Comparison of ENCODE assay signal across 33 cellular contexts in the genomic region with DNA sequence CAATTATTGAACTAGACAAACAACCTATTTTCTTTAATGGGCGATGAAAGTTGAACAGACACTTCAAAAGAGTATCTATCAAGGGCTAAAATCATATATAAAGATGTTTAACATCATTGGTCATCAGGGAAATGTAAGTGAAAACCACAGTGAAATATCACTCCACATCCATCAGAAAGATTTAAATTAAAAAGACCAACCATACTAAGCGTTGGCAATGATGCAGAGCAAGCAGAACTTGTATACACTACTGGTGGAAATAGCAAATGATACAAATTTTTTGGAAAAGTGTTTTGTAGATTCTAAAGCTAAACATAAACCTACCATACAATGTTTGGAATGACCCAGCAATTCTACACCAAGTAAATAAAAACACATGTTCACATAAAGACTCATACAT.
DNase-seq lines count a peak whose midpoint lies in the region; ATAC-seq, FAIRE-seq and TF ChIP-seq lines count a peak whose summit lies in the region.
"Had no signal": no experiment of that assay in that cellular context is flagged by ENCODE, and none has a peak within 500 bp of the region (broad histone marks: within the 10 kb centered on the region; RNA-seq: fewer than 3 reads in every experiment).

No MANE protein-coding gene starts in this region.

- POLR2A ChIA-PET in HEK293 (lab: Yijun Ruan, JAX): no interaction called here
- POLR2A ChIA-PET in GM12878 (lab: Charles Lee): no interaction called here
- POLR2A ChIA-PET in K562 (lab: Yijun Ruan, JAX): no interaction called here

- TF ChIP-seq POLR2A in GM12878 (IDR thresholded peaks at IDR 0.05; ENCODE audit: low read depth, low read length) (no peak), K562 (conservative IDR thresholded peaks at IDR 0.05) (no peak)

- no peaks in the 10 kb centered on the region for H3K9me1 ChIP-seq in K562 (ENCODE audit: control insufficient read depth, insufficient read depth, low read length)

- in situ Hi-C loops in GM12878 (cut with MboI): no loop called here
- in situ Hi-C loops in K562 (cut with MboI): no loop called here

- no peaks in the 10 kb centered on the region for H3K79me2 ChIP-seq in GM12878 (ENCODE audit: control insufficient read depth, insufficient read depth, low read length)
- H3K79me2 ChIP-seq in K562 (ENCODE audit: control insufficient read depth, insufficient read depth, low read length): no peaks in the 10 kb centered on the region

- H3K36me3 ChIP-seq in HEK293 (ENCODE audit: control insufficient read depth in 2 of 2, insufficient read depth in 1 of 2, low read length in 2 of 2) (no peaks in the 10 kb centered on the region), GM12878 (ENCODE audit: control insufficient read depth in 2 of 2, insufficient read depth in 2 of 2, low read length in 1 of 2) (no peaks in the 10 kb centered on the region), K562 (ENCODE audit: control insufficient read depth, insufficient read depth, low read length) (no peaks in the 10 kb centered on the region), right atrium auricular region (no peaks in the 10 kb centered on the region)
- H3K36me3 ChIP-seq: BE2C; BLaER1; BLaER1 treated with 17β-estradiol and CSF1 and Interleukin-3, amounts not matched to agents 10 nM and 100 nM had no signal

- ATAC-seq in GM12878 (no peak), K562 (no peak)
- ATAC-seq: A549; CD8-positive, alpha-beta T cell had no signal

- SMC1A ChIA-PET in GM12878 (lab: Charles Lee; ENCODE audit: uncharacterized antibody, unreplicated experiment): no interaction called here

- RAD21 ChIA-PET in GM12878 (lab: Charles Lee; ENCODE audit: unreplicated experiment): no interaction called here

- H3K27me3 ChIP-seq in GM12878 (replicated peaks in 1 of 2; ENCODE audit: control insufficient read depth in 2 of 2, insufficient read depth in 2 of 2, low read length in 1 of 2) (no peaks in the 10 kb centered on the region; a peak in 1 of 4 replicates), K562 (ENCODE audit: control insufficient read depth in 2 of 2, insufficient read depth in 2 of 2, low read length in 2 of 2) (no peaks in the 10 kb centered on the region), right atrium auricular region (no peaks in the 10 kb centered on the region)
- H3K27me3 ChIP-seq: BLaER1; BLaER1 treated with 17β-estradiol and CSF1 and Interleukin-3, amounts not matched to agents 10 nM and 100 nM had no signal

- CTCF ChIA-PET in HEK293 (lab: Yijun Ruan, JAX): interaction anchor here (0.6 kb wide), 1 partner anchor 55 kb away, joined by 4 read pairs; no protein-coding TSS in a partner anchor
- CTCF ChIA-PET in GM12878 (lab: Yijun Ruan, JAX): no interaction called here
- CTCF ChIA-PET in K562 (lab: Yijun Ruan, JAX; ENCODE audit: low intra/inter-chr PET ratio): no interaction called here

- FAIRE-seq in GM12878 (lab: Jason Lieb, UNC) (peak; percentile 23), K562 (lab: Jason Lieb, UNC) (no peak)
- FAIRE-seq: A204.1, A549, D721Med had no signal

- TF ChIP-seq EP300 in GM12878 (IDR thresholded peaks at IDR 0.05; ENCODE audit: borderline replicate concordance in 1 of 2, control insufficient read depth in 1 of 2, low read depth in 2 of 2, low read length in 2 of 2) (no peak), K562 (IDR thresholded peaks at IDR 0.05; ENCODE audit: low read length) (no peak)

- TF ChIP-seq CTCF in HEK293 (tag by site-specific recombination; IDR thresholded peaks at IDR 0.05) (no peak), GM12878 (IDR thresholded peaks at IDR 0.05 in 2 of 3, conservative IDR thresholded peaks at IDR 0.05 in 1 of 3; ENCODE audit: control insufficient read depth in 2 of 3, extremely low read depth in 1 of 3, insufficient read depth in 1 of 3, low read depth in 3 of 3, low read length in 3 of 3) (no peak), K562 (IDR thresholded peaks at IDR 0.05 in 2 of 3, conservative IDR thresholded peaks at IDR 0.05 in 1 of 3; ENCODE audit: insufficient read depth in 2 of 3, low read depth in 1 of 3, low read length in 3 of 3) (no peak), right atrium auricular region (IDR thresholded peaks at IDR 0.05) (no peak)

- H3K4me1 ChIP-seq in HEK293 (ENCODE audit: control insufficient read depth, insufficient read depth, low read length): no peaks in the 10 kb centered on the region
- no peaks in the 10 kb centered on the region for H3K4me1 ChIP-seq in GM12878 (ENCODE audit: control insufficient read depth, insufficient read depth, low read length)
- H3K4me1 ChIP-seq in K562 (replicated peaks in 1 of 2; ENCODE audit: control insufficient read depth in 2 of 2, insufficient read depth in 2 of 2, low read length in 2 of 2): peaks cover 7 to 32% of the 10 kb centered on the region in 2 experiments; a peak in 4 of 5 replicates
- H3K4me1 ChIP-seq in right atrium auricular region: peaks cover 0 to 25% of the 10 kb centered on the region in 2 donors
- H3K4me1 ChIP-seq: A549, BE2C, BLaER1, Caco-2 had no signal

- TF ChIP-seq RAD21 in GM12878 (IDR thresholded peaks at IDR 0.05; ENCODE audit: insufficient read depth, low read depth, low read length) (no peak), K562 (CRISPR knock-in tag; conservative IDR thresholded peaks at IDR 0.05 in 1 of 2, IDR thresholded peaks at IDR 0.05 in 1 of 2) (no peak)

- H3K27ac ChIP-seq in HEK293 (ENCODE audit: extremely low read depth, low read depth, low read length): no peak overlapping the region
- H3K27ac ChIP-seq in GM12878 (ENCODE audit: control insufficient read depth, insufficient read depth): no peak overlapping the region
- H3K27ac ChIP-seq in K562 (ENCODE audit: extremely low read depth, low read depth, low read length): no peak overlapping the region
- H3K27ac ChIP-seq in right atrium auricular region: no peak overlapping the region
- H3K27ac ChIP-seq: 22Rv1; A549; BLaER1; BLaER1 treated with 17β-estradiol and CSF1 and Interleukin-3, amounts not matched to agents 10 nM and 100 nM; C4-2B had no signal

- H3K9ac ChIP-seq in GM12878 (ENCODE audit: control insufficient read depth, insufficient read depth, low read length): no peak overlapping the region
- H3K9ac ChIP-seq in K562 (ENCODE audit: insufficient read depth in 1 of 2, low read depth in 2 of 2, low read length in 2 of 2): no peak overlapping the region
- H3K9ac ChIP-seq: BLaER1; BLaER1 treated with 17β-estradiol and CSF1 and Interleukin-3, amounts not matched to agents 10 nM and 100 nM had no signal

- H3K9me3 ChIP-seq in HEK293 (ENCODE audit: control insufficient read depth, insufficient read depth, low read depth, low read length) (no peaks in the 10 kb centered on the region), GM12878 (replicated peaks; ENCODE audit: control insufficient read depth, insufficient read depth, low read length) (no peaks in the 10 kb centered on the region; the same call in 2 of the 3 replicates), K562 (replicated peaks; ENCODE audit: control insufficient read depth, insufficient read depth, low read depth, low read length) (peaks cover 6% of the 10 kb centered on the region), right atrium auricular region (peaks cover 0 to 13% of the 10 kb centered on the region in 2 donors)
- H3K9me3 ChIP-seq: BE2C had no signal

- H3K4me3 ChIP-seq in HEK293 (ENCODE audit: low read depth, low read length) (no peak overlapping the region), GM12878 (no peak overlapping the region), K562 (no peak overlapping the region), right atrium auricular region (no peak overlapping the region)
- H3K4me3 ChIP-seq: A549; BLaER1; BLaER1 treated with 17β-estradiol and CSF1 and Interleukin-3, amounts not matched to agents 10 nM and 100 nM had no signal

- no peaks in the 10 kb centered on the region for H4K20me1 ChIP-seq in GM12878 (ENCODE audit: control insufficient read depth, insufficient read depth)
- no peaks in the 10 kb centered on the region for H4K20me1 ChIP-seq in K562 (replicated peaks; ENCODE audit: control insufficient read depth, insufficient read depth, low read length)
- H4K20me1 ChIP-seq: BLaER1; BLaER1 treated with 17β-estradiol and CSF1 and Interleukin-3, amounts not matched to agents 10 nM and 100 nM had no signal

- H2AFZ ChIP-seq in GM12878 (ENCODE audit: control insufficient read depth, low read depth, low read length) (no peak overlapping the region), K562 (ENCODE audit: low read depth, low read length) (no peak overlapping the region)

- no peak for DNase-seq in GM12878 (ENCODE audit: low read depth, low spot score)
- DNase-seq in K562 (ENCODE audit: extremely low read depth in 1 of 4, low spot score in 3 of 4): no peak
- no peak for DNase-seq in right atrium auricular region (ENCODE audit: low spot score)
- DNase-seq in NCI-H526 treated with DMSO at 0.1 percent for 48 hours (lab: John Stamatoyannopoulos, UW): no peak
- DNase-seq in NCI-H2081 (lab: John Stamatoyannopoulos, UW): no peak
- DNase-seq: 8988T; ACHN; AML-193; BE2C; C1 segment of cervical spinal cord; Caco-2; Calu3; CD4-positive, alpha-beta memory T cell; CD4-positive, alpha-beta T cell; CD4-positive, CD25-positive, alpha-beta regulatory T cell; CD8-positive, alpha-beta memory T cell; CD8-positive, alpha-beta T cell; COR-L47; DMS 273 treated with DMSO at 0.1 percent for 48 hours; DMS153; DMS53; DMS79; DMS79 treated with DMSO at 0.1 percent for 48 hours; DND-41; EL had no signal

- intact Hi-C loops in GM12878 (cut with micrococcal nuclease; ENCODE audit: unreplicated experiment): no loop called here
- intact Hi-C loops in K562 (cut with micrococcal nuclease): loop anchor here (5.0 to 10.0 kb wide), 2 partner anchors 60 to 62 kb away; no protein-coding TSS in a partner anchor

- H3K4me2 ChIP-seq in GM12878 (ENCODE audit: control insufficient read depth, insufficient read depth): no peak overlapping the region
- H3K4me2 ChIP-seq in K562 (ENCODE audit: insufficient read depth, low read length): no peak overlapping the region
- H3K4me2 ChIP-seq: A549; BLaER1; BLaER1 treated with 17β-estradiol and CSF1 and Interleukin-3, amounts not matched to agents 10 nM and 100 nM had no signal

- no TSS peak for BruUV-seq in GM12878 (replicated peaks; lab: Mats Ljungman, UMichigan)
- BruUV-seq in K562 (replicated peaks; lab: Mats Ljungman, UMichigan): no TSS peak

- 6% methylated on average over 2 of the region's 2 CpGs for WGBS in GM12878 (ENCODE audit: insufficient coverage, insufficient replicate concordance, low lambda C conversion rate, missing lambda C conversion rate)
- WGBS in K562 (ENCODE audit: insufficient coverage, low coverage, missing lambda C conversion rate): 72% methylated on average over 2 of the region's 2 CpGs

TF ChIP-seq in HEK293, 187 proteins besides CTCF, POLR2A, EP300 and RAD21:
- TF ChIP-seq ZBTB1 (tag by site-specific recombination; IDR thresholded peaks at IDR 0.05) (no peak), ZNF184 (tag by site-specific recombination; IDR thresholded peaks at IDR 0.05) (peak; percentile 97)

TF ChIP-seq in GM12878, 131 proteins besides CTCF, POLR2A, EP300 and RAD21 (continues in another document):
- no peak for TF ChIP-seq ZNF24 (IDR thresholded peaks at IDR 0.05)
- no peak for TF ChIP-seq POLR2AphosphoS5 (IDR thresholded peaks at IDR 0.05; ENCODE audit: low read length)

TF ChIP-seq in K562, 482 proteins besides CTCF, POLR2A, EP300 and RAD21 (continues in another document):
- TF ChIP-seq FOXA1 (IDR thresholded peaks at IDR 0.05; ENCODE audit: borderline replicate concordance): no peak
- peak; percentile 87 for TF ChIP-seq RBM25 (IDR thresholded peaks at IDR 0.05; ENCODE audit: low read depth, low read length, severe bottlenecking)
- 0 out of 4 replicates have a peak, but pooled peaks of 1 of the 2 experiments have one; percentile 28 for TF ChIP-seq KDM1A (IDR thresholded peaks at IDR 0.05)
